Comparison of ENCODE assay signal across 11 cellular contexts in genomic region chr7:133484135-133484534, GRCh38.
DNase-seq lines count a peak whose midpoint lies in the region; ATAC-seq, FAIRE-seq and TF ChIP-seq lines count a peak whose summit lies in the region.
"Had no signal": no experiment of that assay in that cellular context is flagged by ENCODE, and none has a peak within 500 bp of the region (broad histone marks: within the 10 kb centered on the region; RNA-seq: fewer than 3 reads in every experiment).

No MANE protein-coding gene starts in this region.

- H3K4me1 ChIP-seq in BLaER1 (peaks cover 57% of the 10 kb centered on the region), HepG2 (ENCODE audit: insufficient read depth, low read length) (no peaks in the 10 kb centered on the region)
- peaks cover 21 to 30% of the 10 kb centered on the region in 2 donors for H3K4me1 ChIP-seq in naive thymus-derived CD4-positive, alpha-beta T cell (ENCODE audit: control insufficient read depth in 2 of 2, insufficient read depth in 2 of 2, low read length in 2 of 2)

- peak overlapping the region; percentile 89 for H3K4me2 ChIP-seq in BLaER1
- H3K4me2 ChIP-seq in HepG2 (ENCODE audit: low read depth, low read length): no peak overlapping the region

- 95% methylated on average over 2 of the region's 2 CpGs for WGBS in HepG2 (ENCODE audit: low lambda C conversion rate)

- intact Hi-C loops in naive thymus-derived CD4-positive, alpha-beta T cell (cut with micrococcal nuclease): loop anchor here in 1 of 2 donors (5.0 kb wide), 1 partner anchor 48 kb away; no protein-coding TSS in a partner anchor
- intact Hi-C loops in HepG2 (cut with micrococcal nuclease; ENCODE audit: unreplicated experiment): no loop called here

- no peak for FAIRE-seq in HepG2 (lab: Jason Lieb, UNC)

- no peaks in the 10 kb centered on the region for H3K79me2 ChIP-seq in HepG2 (ENCODE audit: insufficient read depth, low read length)

- H3K9me3 Mint-ChIP-seq in activated T-cell treated with anti-CD3 and anti-CD28 coated beads, Interleukin-2, amount 50 U/mL, for 24 hours: no peaks in the 10 kb centered on the region
- no peaks in the 10 kb centered on the region for H3K9me3 Mint-ChIP-seq in naive thymus-derived CD4-positive, alpha-beta T cell
- H3K9me3 Mint-ChIP-seq: WTC11 had no signal

- H3K9ac ChIP-seq in BLaER1: peak overlapping the region; percentile 79
- H3K9ac ChIP-seq in HepG2 (ENCODE audit: insufficient read depth, low read depth, low read length): no peak overlapping the region

- DNase-seq in NCI-H524 (lab: John Stamatoyannopoulos, UW) (peak; percentile 65 to 85), C1 segment of cervical spinal cord (lab: John Stamatoyannopoulos, UW) (no peak), NCI-H2227 (lab: John Stamatoyannopoulos, UW; ENCODE audit: unreplicated experiment) (no peak), HepG2 (ENCODE audit: low spot score) (no peak)
- no peak for DNase-seq in activated T-cell treated with anti-CD3 and anti-CD28 coated beads, Interleukin-2, amount 50 U/mL, for 24 hours
- DNase-seq in naive thymus-derived CD4-positive, alpha-beta T cell: peak in 7 of 9 donors; percentile 13 to 54 (median 29)

- H3K36me3 ChIP-seq in BLaER1 (peaks cover 10% of the 10 kb centered on the region), HepG2 (replicated peaks in 1 of 2; ENCODE audit: control insufficient read depth in 1 of 2, insufficient read depth in 2 of 2, low read length in 2 of 2) (peaks cover 1 to 8% of the 10 kb centered on the region in 2 experiments; a peak in 1 of 5 replicates)
- H3K36me3 ChIP-seq in naive thymus-derived CD4-positive, alpha-beta T cell (ENCODE audit: control insufficient read depth in 2 of 3, insufficient read depth in 3 of 3, low read length in 3 of 3): no peaks in the 10 kb centered on the region

- TF ChIP-seq POLR2A in HepG2 (IDR thresholded peaks at IDR 0.05; ENCODE audit: insufficient read depth in 1 of 2, low read depth in 2 of 2, low read length in 2 of 2): no peak

- H4K20me1 ChIP-seq in BLaER1: no peaks in the 10 kb centered on the region
- H4K20me1 ChIP-seq in HepG2 (ENCODE audit: insufficient read depth, low read length): no peaks in the 10 kb centered on the region

- no peaks in the 10 kb centered on the region for H3K27me3 Mint-ChIP-seq in activated T-cell treated with anti-CD3 and anti-CD28 coated beads, Interleukin-2, amount 50 U/mL, for 24 hours
- no peaks in the 10 kb centered on the region for H3K27me3 Mint-ChIP-seq in naive thymus-derived CD4-positive, alpha-beta T cell

- no peak for TF ChIP-seq CTCF in HepG2 (CRISPR knock-in tag; IDR thresholded peaks at IDR 0.05)

- no TSS peak for BruUV-seq in HepG2 (replicated peaks; lab: Mats Ljungman, UMichigan)

- peak overlapping the region; percentile 53 for H3K4me3 Mint-ChIP-seq in activated T-cell treated with anti-CD3 and anti-CD28 coated beads, Interleukin-2, amount 50 U/mL, for 24 hours
- H3K4me3 Mint-ChIP-seq in naive thymus-derived CD4-positive, alpha-beta T cell: peak overlapping the region; percentile 1 to 87 (median 62)
- H3K4me3 Mint-ChIP-seq: WTC11 had no signal

- ATAC-seq in naive thymus-derived CD4-positive, alpha-beta T cell: peak; percentile 89
- ATAC-seq in HepG2: no peak
- ATAC-seq in HG03135 (IDR thresholded peaks at IDR 0.05; ENCODE audit: unreplicated experiment): no peak
- ATAC-seq: WTC11 had no signal

- H3K4me3 ChIP-seq in BLaER1 (peak overlapping the region; percentile 67), HepG2 (replicated peaks in 1 of 3; ENCODE audit: insufficient read depth in 1 of 3, low read depth in 2 of 3, low read length in 3 of 3) (no peak overlapping the region)
- peak overlapping the region; percentile 12 for H3K4me3 ChIP-seq in naive thymus-derived CD4-positive, alpha-beta T cell (ENCODE audit: low read length)

- no peaks in the 10 kb centered on the region for H3K9me3 ChIP-seq in BLaER1
- no peaks in the 10 kb centered on the region for H3K9me3 ChIP-seq in naive thymus-derived CD4-positive, alpha-beta T cell (ENCODE audit: control insufficient read depth in 2 of 3, low read length in 3 of 3)
- H3K9me3 ChIP-seq in HepG2 (ENCODE audit: low read length): no peaks in the 10 kb centered on the region
- H3K9me3 ChIP-seq: neutrophil had no signal

- in situ Hi-C loops in HepG2 (cut with HindIII; ENCODE audit: extremely low pct_ligation_motif_present, low pct_unique_long_range_greater_than_20kb): no loop called here

- POLR2A ChIA-PET in naive thymus-derived CD4-positive, alpha-beta T cell (lab: Charles Lee): no interaction called here
- POLR2A ChIA-PET in HepG2 (lab: Yijun Ruan, JAX): no interaction called here

- TF ChIP-seq EP300 in HepG2 (IDR thresholded peaks at IDR 0.05; ENCODE audit: low read depth in 2 of 2, low read length in 2 of 2): no peak
- TF ChIP-seq EP300 in HepG2 (CRISPR knock-in tag; IDR thresholded peaks at IDR 0.05; ENCODE audit: borderline replicate concordance): no peak

- no peak for TF ChIP-seq RAD21 in HepG2 (CRISPR knock-in tag; IDR thresholded peaks at IDR 0.05)

- no peaks in the 10 kb centered on the region for H3K27me3 ChIP-seq in BLaER1
- no peaks in the 10 kb centered on the region for H3K27me3 ChIP-seq in naive thymus-derived CD4-positive, alpha-beta T cell (ENCODE audit: control insufficient read depth in 2 of 2, insufficient read depth in 2 of 2, low read length in 2 of 2)
- no peaks in the 10 kb centered on the region for H3K27me3 ChIP-seq in HepG2 (ENCODE audit: control insufficient read depth in 1 of 2, insufficient read depth in 2 of 2, low read length in 2 of 2)
- H3K27me3 ChIP-seq: neutrophil had no signal

- CTCF ChIA-PET in naive thymus-derived CD4-positive, alpha-beta T cell (lab: Charles Lee): no interaction called here
- CTCF ChIA-PET in HepG2 (lab: Yijun Ruan, JAX; ENCODE audit: low intra/inter-chr PET ratio, low total read pairs): no interaction called here

- H2AFZ ChIP-seq in HepG2 (ENCODE audit: low read length): no peak overlapping the region

- peak overlapping the region; percentile 88 for H3K27ac ChIP-seq in BLaER1
- H3K27ac ChIP-seq in naive thymus-derived CD4-positive, alpha-beta T cell (ENCODE audit: low read depth, low read length): peak overlapping the region; percentile 26
- H3K27ac ChIP-seq in HepG2 (ENCODE audit: extremely low read length, insufficient read depth, low read length): no peak overlapping the region
- H3K27ac ChIP-seq: C4-2B, neutrophil had no signal

- H3K36me3 Mint-ChIP-seq in activated T-cell treated with anti-CD3 and anti-CD28 coated beads, Interleukin-2, amount 50 U/mL, for 24 hours (ENCODE audit: low read depth): peaks cover 37% of the 10 kb centered on the region
- peaks cover 5 to 28% (median 19%) of the 10 kb centered on the region in 5 donors for H3K36me3 Mint-ChIP-seq in naive thymus-derived CD4-positive, alpha-beta T cell
- H3K36me3 Mint-ChIP-seq: WTC11 had no signal

- peak overlapping the region; percentile 79 for H3K27ac Mint-ChIP-seq in activated T-cell treated with anti-CD3 and anti-CD28 coated beads, Interleukin-2, amount 50 U/mL, for 24 hours
- H3K27ac Mint-ChIP-seq in naive thymus-derived CD4-positive, alpha-beta T cell: peak overlapping the region; percentile 0 to 82 (median 41)
- H3K27ac Mint-ChIP-seq: WTC11 had no signal

- H3K4me1 Mint-ChIP-seq in activated T-cell treated with anti-CD3 and anti-CD28 coated beads, Interleukin-2, amount 50 U/mL, for 24 hours (ENCODE audit: low read depth): peaks cover 40% of the 10 kb centered on the region
- peaks cover 23 to 55% (median 43%) of the 10 kb centered on the region in 7 donors for H3K4me1 Mint-ChIP-seq in naive thymus-derived CD4-positive, alpha-beta T cell
- H3K4me1 Mint-ChIP-seq: WTC11 had no signal

TF ChIP-seq in HepG2, 621 proteins besides CTCF, POLR2A, EP300 and RAD21 (continues in another document):
- TF ChIP-seq, protein P1, sequence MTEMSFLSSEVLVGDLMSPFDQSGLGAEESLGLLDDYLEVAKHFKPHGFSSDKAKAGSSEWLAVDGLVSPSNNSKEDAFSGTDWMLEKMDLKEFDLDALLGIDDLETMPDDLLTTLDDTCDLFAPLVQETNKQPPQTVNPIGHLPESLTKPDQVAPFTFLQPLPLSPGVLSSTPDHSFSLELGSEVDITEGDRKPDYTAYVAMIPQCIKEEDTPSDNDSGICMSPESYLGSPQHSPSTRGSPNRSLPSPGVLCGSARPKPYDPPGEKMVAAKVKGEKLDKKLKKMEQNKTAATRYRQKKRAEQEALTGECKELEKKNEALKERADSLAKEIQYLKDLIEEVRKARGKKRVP (CRISPR knock-in tag; IDR thresholded peaks at IDR 0.05): no peak
- no peak for TF ChIP-seq MTA1 (CRISPR knock-in tag; IDR thresholded peaks at IDR 0.05; ENCODE audit: borderline replicate concordance)
- TF ChIP-seq CCDC6 (CRISPR knock-in tag; IDR thresholded peaks at IDR 0.05): no peak
- no peak for TF ChIP-seq RARA (CRISPR knock-in tag; IDR thresholded peaks at IDR 0.05)
- TF ChIP-seq, protein P2, sequence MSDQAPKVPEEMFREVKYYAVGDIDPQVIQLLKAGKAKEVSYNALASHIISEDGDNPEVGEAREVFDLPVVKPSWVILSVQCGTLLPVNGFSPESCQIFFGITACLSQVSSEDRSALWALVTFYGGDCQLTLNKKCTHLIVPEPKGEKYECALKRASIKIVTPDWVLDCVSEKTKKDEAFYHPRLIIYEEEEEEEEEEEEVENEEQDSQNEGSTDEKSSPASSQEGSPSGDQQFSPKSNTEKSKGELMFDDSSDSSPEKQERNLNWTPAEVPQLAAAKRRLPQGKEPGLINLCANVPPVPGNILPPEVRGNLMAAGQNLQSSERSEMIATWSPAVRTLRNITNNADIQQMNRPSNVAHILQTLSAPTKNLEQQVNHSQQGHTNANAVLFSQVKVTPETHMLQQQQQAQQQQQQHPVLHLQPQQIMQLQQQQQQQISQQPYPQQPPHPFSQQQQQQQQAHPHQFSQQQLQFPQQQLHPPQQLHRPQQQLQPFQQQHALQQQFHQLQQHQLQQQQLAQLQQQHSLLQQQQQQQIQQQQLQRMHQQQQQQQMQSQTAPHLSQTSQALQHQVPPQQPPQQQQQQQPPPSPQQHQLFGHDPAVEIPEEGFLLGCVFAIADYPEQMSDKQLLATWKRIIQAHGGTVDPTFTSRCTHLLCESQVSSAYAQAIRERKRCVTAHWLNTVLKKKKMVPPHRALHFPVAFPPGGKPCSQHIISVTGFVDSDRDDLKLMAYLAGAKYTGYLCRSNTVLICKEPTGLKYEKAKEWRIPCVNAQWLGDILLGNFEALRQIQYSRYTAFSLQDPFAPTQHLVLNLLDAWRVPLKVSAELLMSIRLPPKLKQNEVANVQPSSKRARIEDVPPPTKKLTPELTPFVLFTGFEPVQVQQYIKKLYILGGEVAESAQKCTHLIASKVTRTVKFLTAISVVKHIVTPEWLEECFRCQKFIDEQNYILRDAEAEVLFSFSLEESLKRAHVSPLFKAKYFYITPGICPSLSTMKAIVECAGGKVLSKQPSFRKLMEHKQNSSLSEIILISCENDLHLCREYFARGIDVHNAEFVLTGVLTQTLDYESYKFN (CRISPR knock-in tag; conservative IDR thresholded peaks at IDR 0.05): no peak
- no peak for TF ChIP-seq ZEB1 (IDR thresholded peaks at IDR 0.05; ENCODE audit: insufficient replicate concordance, low read depth)
- no peak for TF ChIP-seq ZNF138 (CRISPR knock-in tag; IDR thresholded peaks at IDR 0.05; ENCODE audit: low read depth)

Comparison
In these comparisons a context has a peak if more than half of its experiments do, and no peak if none do; other contexts are left out.
1. H3K4me3 ChIP-seq: peak in BLaER1 (single experiment) and naive thymus-derived CD4-positive, alpha-beta T cell (single experiment); none in HepG2 (0 of 3).
2. DNase-seq: peak in NCI-H524 (2 of 2) and naive thymus-derived CD4-positive, alpha-beta T cell (7 of 9); none in activated T-cell treated with anti-CD3 and anti-CD28 coated beads, Interleukin-2, amount 50 U/mL, for 24 hours (single experiment), C1 segment of cervical spinal cord (0 of 14), NCI-H2227 (single experiment) and HepG2 (single experiment).